ENCODE assay signal across 9 cellular contexts in the genomic region with DNA sequence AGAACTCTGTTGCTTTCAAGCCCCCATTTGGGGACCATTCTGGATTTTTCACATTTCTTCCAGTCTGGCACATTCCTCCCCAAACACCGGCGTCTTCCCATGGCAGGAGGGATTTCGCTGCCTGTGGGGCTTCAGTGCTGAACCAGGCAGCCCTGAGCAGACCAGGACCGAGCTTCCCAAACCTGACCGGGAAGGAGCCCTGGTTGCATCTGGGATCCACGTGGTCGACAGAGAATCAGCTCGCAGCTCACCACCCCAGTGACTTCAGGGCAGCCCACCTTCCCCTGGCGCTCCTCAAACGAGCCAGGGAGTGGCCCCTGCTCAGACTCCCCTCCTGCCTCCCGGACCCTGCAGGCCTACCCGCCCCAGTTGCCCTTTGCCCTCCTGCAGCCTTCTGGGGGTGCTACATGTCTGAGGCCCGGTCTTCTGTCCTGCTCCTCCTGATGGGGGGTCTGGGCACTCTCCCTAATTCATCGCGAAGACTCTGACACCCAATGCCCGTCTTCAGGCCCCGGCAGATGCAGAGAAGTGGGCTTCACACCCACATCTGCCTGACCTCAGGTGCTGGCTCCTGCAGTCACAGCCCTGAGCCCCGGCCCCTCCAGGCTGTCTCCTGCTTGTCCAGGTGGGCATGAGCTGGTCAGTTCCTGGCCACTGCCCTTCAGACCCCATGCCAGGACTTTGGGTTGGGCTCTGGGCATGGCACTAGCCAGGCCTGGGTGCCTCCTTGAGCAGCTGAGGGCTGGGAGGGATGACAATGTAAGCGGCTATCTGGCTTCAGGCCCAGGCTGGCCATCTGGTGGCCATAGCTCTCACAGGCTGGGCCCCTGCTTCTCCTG. TPM values are rescaled to one million over a fixed set of nuclear protein-coding genes. Genes with fewer than 3 reads are reported as not detected.
DNase-seq lines count a peak whose midpoint lies in the region; ATAC-seq, FAIRE-seq and TF ChIP-seq lines count a peak whose summit lies in the region.
"Had no signal": no experiment of that assay in that cellular context is flagged by ENCODE, and none has a peak within 500 bp of the region (broad histone marks: within the 10 kb centered on the region; RNA-seq: fewer than 3 reads in every experiment).

No MANE protein-coding gene starts in this region.

- DNase-seq in HCT116 (ENCODE audit: low read depth, low spot score) (no peak), K562 (ENCODE audit: extremely low read depth in 1 of 4, low spot score in 3 of 4) (no peak), mesendoderm (peak; percentile 52), HPDE6-E6E7 (ENCODE audit: extremely low spot score) (no peak), NOMO-1 (lab: John Stamatoyannopoulos, UW; ENCODE audit: unreplicated experiment in 2 of 2) (no peak)

- H3K79me1 ChIP-seq in mesendoderm (ENCODE audit: low read length), result no peaks in the 10 kb centered on the region

- ATAC-seq in HCT116, result no peak
- ATAC-seq in K562, result no peak
- ATAC-seq in HG02938 (IDR thresholded peaks at IDR 0.05; ENCODE audit: unreplicated experiment), result no peak
- no peak for ATAC-seq in HG02870 (IDR thresholded peaks at IDR 0.05; ENCODE audit: unreplicated experiment)

- peak overlapping the region; percentile 98 for H3K4me2 ChIP-seq in HCT116 (ENCODE audit: low read length)
- H3K4me2 ChIP-seq in K562 (ENCODE audit: insufficient read depth, low read length), result peak overlapping the region; percentile 76; the same call in 1 of the 2 replicates
- H3K4me2 ChIP-seq in mesendoderm (ENCODE audit: low read length), result peak overlapping the region; percentile 80

- CTCF ChIA-PET in HCT116 (lab: Charles Lee) (no interaction called here), K562 (lab: Yijun Ruan, JAX; ENCODE audit: low intra/inter-chr PET ratio) (no interaction called here)

- TF ChIP-seq CTCF in HCT116 (IDR thresholded peaks at IDR 0.05 in 2 of 3, conservative IDR thresholded peaks at IDR 0.05 in 1 of 3; ENCODE audit: borderline replicate concordance in 1 of 3, insufficient read depth in 1 of 3, low read depth in 2 of 3, low read length in 2 of 3) (no peak), K562 (IDR thresholded peaks at IDR 0.05 in 2 of 3, conservative IDR thresholded peaks at IDR 0.05 in 1 of 3; ENCODE audit: insufficient read depth in 2 of 3, low read depth in 1 of 3, low read length in 3 of 3) (0 out of 6 replicates have a peak, but pooled peaks of 1 of the 3 experiments have one; percentile 2)

- H2BK15ac ChIP-seq in mesendoderm (replicated peaks; ENCODE audit: low read depth), result no peak overlapping the region

- H3K56ac ChIP-seq in mesendoderm (ENCODE audit: low read length), result peak overlapping the region; percentile 72

- BruUV-seq in HCT116 (replicated peaks; lab: Mats Ljungman, UMichigan), result no TSS peak
- no TSS peak for BruUV-seq in K562 (replicated peaks; lab: Mats Ljungman, UMichigan)

- TF ChIP-seq RAD21 in HCT116 (IDR thresholded peaks at IDR 0.05; ENCODE audit: low read depth), result no peak
- no peak for TF ChIP-seq RAD21 in K562 (CRISPR knock-in tag; conservative IDR thresholded peaks at IDR 0.05 in 1 of 2, IDR thresholded peaks at IDR 0.05 in 1 of 2)

- no peaks in the 10 kb centered on the region for H3K36me3 ChIP-seq in ACC112 (ENCODE audit: insufficient read depth, low read length)
- H3K36me3 ChIP-seq in HCT116 (ENCODE audit: control insufficient read depth in 1 of 2, insufficient read depth in 2 of 2, low read length in 2 of 2), result no peaks in the 10 kb centered on the region
- no peaks in the 10 kb centered on the region for H3K36me3 ChIP-seq in K562 (ENCODE audit: control insufficient read depth, insufficient read depth, low read length)
- no peaks in the 10 kb centered on the region for H3K36me3 ChIP-seq in mesendoderm (ENCODE audit: control insufficient read depth, insufficient read depth, low read length)

- H2BK5ac ChIP-seq in mesendoderm (ENCODE audit: low read length), result no peak overlapping the region

- FAIRE-seq in K562 (lab: Jason Lieb, UNC), result no peak

- H3K9me3 ChIP-seq in HCT116 (ENCODE audit: control insufficient read depth in 1 of 2, insufficient read depth in 1 of 2, low read depth in 1 of 2, low read length in 2 of 2), result no peaks in the 10 kb centered on the region
- no peaks in the 10 kb centered on the region for H3K9me3 ChIP-seq in K562 (replicated peaks; ENCODE audit: control insufficient read depth, insufficient read depth, low read depth, low read length)

- intact Hi-C loops in HCT116 (cut with micrococcal nuclease), result loop anchor here (5.0 kb wide), 1 partner anchor 158 kb away; a partner anchor contains a TSS
- intact Hi-C loops in K562 (cut with micrococcal nuclease), result no loop called here

- H3K9me2 ChIP-seq in HCT116 (ENCODE audit: insufficient read depth), result no peaks in the 10 kb centered on the region

- in situ Hi-C loops in K562 (cut with MboI), result no loop called here

- no peak overlapping the region for H2AFZ ChIP-seq in ACC112 (ENCODE audit: low read length, unreplicated experiment)
- no peak overlapping the region for H2AFZ ChIP-seq in HCT116 (ENCODE audit: low read depth, low read length, poor library complexity, severe bottlenecking)
- peak overlapping the region; percentile 77 for H2AFZ ChIP-seq in K562 (ENCODE audit: low read depth, low read length)

- H3K4me3 ChIP-seq in ACC112 (ENCODE audit: low read depth, low read length), result peak overlapping the region; percentile 71; the same call in 1 of the 2 replicates
- H3K4me3 ChIP-seq in HCT116 (replicated peaks in 1 of 2; ENCODE audit: low read depth in 1 of 2, low read length in 2 of 2), result peak overlapping the region; percentile 66 to 79
- H3K4me3 ChIP-seq in K562, result peak overlapping the region; percentile 43; the same call in 1 of the 2 replicates
- no peak overlapping the region for H3K4me3 ChIP-seq in mesendoderm (ENCODE audit: low read length)

- H3K27ac ChIP-seq in ACC112 (ENCODE audit: low read depth, low read length) (no peak overlapping the region), HCT116 (ENCODE audit: low read depth, low read length) (no peak overlapping the region; the same call in 1 of the 2 replicates), K562 (ENCODE audit: extremely low read depth, low read depth, low read length) (no peak overlapping the region), mesendoderm (ENCODE audit: low read depth, low read length) (no peak overlapping the region)

- H4K8ac ChIP-seq in mesendoderm (ENCODE audit: low read depth, low read length), result no peak overlapping the region

- no peak overlapping the region for H2AK5ac ChIP-seq in mesendoderm (ENCODE audit: low read length)

- peaks cover 10% of the 10 kb centered on the region for H3K4me1 ChIP-seq in ACC112 (ENCODE audit: control insufficient read depth, insufficient read depth, low read length, unreplicated experiment)
- peaks cover 9 to 25% of the 10 kb centered on the region in 2 experiments for H3K4me1 ChIP-seq in HCT116 (ENCODE audit: control insufficient read depth in 1 of 2, insufficient read depth in 2 of 2, low read length in 2 of 2)
- peaks cover 5 to 52% of the 10 kb centered on the region in 2 experiments; a peak in 3 of 5 replicates for H3K4me1 ChIP-seq in K562 (replicated peaks in 1 of 2; ENCODE audit: control insufficient read depth in 2 of 2, insufficient read depth in 2 of 2, low read length in 2 of 2)
- no peaks in the 10 kb centered on the region for H3K4me1 ChIP-seq in mesendoderm (ENCODE audit: control insufficient read depth, low read depth, low read length)

- POLR2A ChIA-PET in HCT116 (lab: Charles Lee), result no interaction called here
- POLR2A ChIA-PET in K562 (lab: Yijun Ruan, JAX), result interaction anchor here (0.6 to 0.7 kb wide), 2 partner anchors 45 to 59 kb away, joined by 3 read pairs; no protein-coding TSS in a partner anchor

- no peak for TF ChIP-seq POLR2A in HCT116 (IDR thresholded peaks at IDR 0.05; ENCODE audit: borderline replicate concordance, extremely low read depth, insufficient read depth, insufficient read length)
- TF ChIP-seq POLR2A in K562 (conservative IDR thresholded peaks at IDR 0.05), result no peak

- RAD21 ChIA-PET in HCT116 (lab: Charles Lee; ENCODE audit: low non-redundant PET in 1 of 2, low total read pairs in 2 of 2, uncharacterized antibody in 2 of 2, unreplicated experiment in 2 of 2), result no interaction called here

- H3K79me2 ChIP-seq in ACC112 (ENCODE audit: control insufficient read depth, insufficient read depth, low read length, unreplicated experiment) (no peaks in the 10 kb centered on the region), HCT116 (ENCODE audit: insufficient read depth, low read length) (no peaks in the 10 kb centered on the region), K562 (ENCODE audit: control insufficient read depth, insufficient read depth, low read length) (no peaks in the 10 kb centered on the region), mesendoderm (ENCODE audit: control insufficient read depth, insufficient read depth, low read length) (no peaks in the 10 kb centered on the region)

- peak overlapping the region; percentile 20 for H3K23ac ChIP-seq in mesendoderm (ENCODE audit: low read length)

- peak overlapping the region; percentile 73 for H3K9ac ChIP-seq in HCT116 (ENCODE audit: low read length)
- H3K9ac ChIP-seq in K562 (ENCODE audit: insufficient read depth in 1 of 2, low read depth in 2 of 2, low read length in 2 of 2), result peak overlapping the region in 1 of 2 experiments; percentile 80; a peak in 2 of 4 replicates
- peak overlapping the region; percentile 33 for H3K9ac ChIP-seq in mesendoderm (ENCODE audit: low read length)

- H2BK120ac ChIP-seq in mesendoderm (ENCODE audit: low read depth, low read length), result no peak overlapping the region

- WGBS in K562 (ENCODE audit: insufficient coverage, low coverage, missing lambda C conversion rate), result 45% methylated on average over 19 of the region's 19 CpGs
- WGBS in mesendoderm (ENCODE audit: extremely low coverage, insufficient coverage, low lambda C conversion rate), result no CpG with 5 or more reads among the region's 19 CpGs

- H4K20me1 ChIP-seq in HCT116 (ENCODE audit: insufficient read depth) (no peaks in the 10 kb centered on the region), K562 (replicated peaks; ENCODE audit: control insufficient read depth, insufficient read depth, low read length) (peaks cover 4% of the 10 kb centered on the region)

- TF ChIP-seq EP300 in K562 (IDR thresholded peaks at IDR 0.05; ENCODE audit: low read length), result no peak

- H4K5ac ChIP-seq in mesendoderm (ENCODE audit: low read length), result no peak overlapping the region

- no peak overlapping the region for H3K18ac ChIP-seq in mesendoderm (ENCODE audit: low read length)

- no peak overlapping the region for H3K4ac ChIP-seq in mesendoderm (ENCODE audit: low read depth, low read length)

- no peaks in the 10 kb centered on the region for H3K9me1 ChIP-seq in K562 (ENCODE audit: control insufficient read depth, insufficient read depth, low read length)

- H3K27me3 ChIP-seq in ACC112 (ENCODE audit: insufficient read depth, low read length), result peaks cover 21% of the 10 kb centered on the region
- H3K27me3 ChIP-seq in HCT116 (ENCODE audit: insufficient read depth, low read length), result no peaks in the 10 kb centered on the region
- H3K27me3 ChIP-seq in K562 (ENCODE audit: control insufficient read depth in 2 of 2, insufficient read depth in 2 of 2, low read length in 2 of 2), result peaks cover 2 to 13% of the 10 kb centered on the region in 2 experiments; a peak in 3 of 5 replicates
- H3K27me3 ChIP-seq in mesendoderm (ENCODE audit: insufficient read depth, low read length, poor library complexity), result no peaks in the 10 kb centered on the region

RNA-seq across cellular contexts. Expression of a gene that starts 26.2 kb away (rescaled TPM):
- total RNA-seq in HCT116 (2021; ENCODE audit: unreplicated experiment) (not detected), K562 (2014; rRNA removed) (not detected in 2 replicates), K562 (2014; rRNA removed; fragmentation: Illumina TruSeq; extraction: Trizol) (not detected in 2 replicates), K562 (2015; rRNA removed; fragmentation: Illumina TruSeq; extraction: Trizol) (0.14 TPM in 1 of 2 replicates, not detected in the other), K562 (2021) (not detected in 2 replicates)
- polyA plus RNA-seq in HCT116 (2012), result not detected in 2 replicates
- total RNA-seq in K562 (2011; cell fraction: chromatin; rRNA removed; ENCODE audit: low replicate concordance), result 0.23 TPM in 1 of 2 replicates, not detected in the other
- total RNA-seq in K562 (2011; cell fraction: nucleolus; rRNA removed), result 0.33 TPM in 1 of 2 replicates, not detected in the other
- 0.44 TPM in 1 of 2 replicates, not detected in the other for total RNA-seq in K562 (2011; cell fraction: nucleoplasm; rRNA removed)
- polyA plus RNA-seq in K562 (2011; rRNA removed) (0.15 TPM in 1 of 2 replicates, not detected in the other), K562 (2014; fragmentation: Illumina TruSeq; extraction: Trizol) (0.09 TPM in 1 of 2 replicates, not detected in the other), K562 (2014; fragmentation: Nextera tagmentation; extraction: Ambion mirVana) (not detected), K562 (2014; rRNA removed) (not detected in 2 replicates)
- 0.10 and 0.25 TPM in 2 replicates for polyA plus RNA-seq in K562 (2011; cell fraction: cytosol; rRNA removed)
- polyA plus RNA-seq in K562 (2011; cell fraction: nucleus; rRNA removed), result 0.13 and 0.17 TPM in 2 replicates
- polyA plus RNA-seq in K562 (2012), result 0.05 and 0.72 TPM in 2 replicates
- polyA minus RNA-seq in K562 (2011; rRNA and poly(A)+ RNA removed), result 0.21 TPM in 1 of 2 replicates, not detected in the other
- polyA minus RNA-seq in K562 (2011; cell fraction: cytosol; rRNA and poly(A)+ RNA removed), result not detected in 2 replicates
- not detected in 2 replicates for polyA minus RNA-seq in K562 (2011; cell fraction: nucleus; rRNA and poly(A)+ RNA removed)
- polyA plus RNA-seq in mesendoderm (2013, experiment 1 of 2), result not detected
- polyA plus RNA-seq in mesendoderm (2013, experiment 2 of 2), result not detected
- total RNA-seq: subcutaneous adipose tissue had no signal

RNA-seq across cellular contexts. Expression of a gene that starts 54.0 kb away (rescaled TPM):
- total RNA-seq in HCT116 (2021; ENCODE audit: unreplicated experiment) (37.9 TPM), K562 (2014; rRNA removed) (40.9 and 49.6 TPM in 2 replicates), K562 (2014; rRNA removed; fragmentation: Illumina TruSeq; extraction: Trizol) (30.7 and 32.7 TPM in 2 replicates), K562 (2015; rRNA removed; fragmentation: Illumina TruSeq; extraction: Trizol) (32.5 and 33.2 TPM in 2 replicates), K562 (2021) (37.3 and 41.3 TPM in 2 replicates)
- 30.3 and 31.9 TPM in 2 replicates for polyA plus RNA-seq in HCT116 (2012)
- 76.1 and 128 TPM in 2 replicates for total RNA-seq in K562 (2011; cell fraction: chromatin; rRNA removed; ENCODE audit: low replicate concordance)
- 57.5 and 65.0 TPM in 2 replicates for total RNA-seq in K562 (2011; cell fraction: nucleolus; rRNA removed)
- total RNA-seq in K562 (2011; cell fraction: nucleoplasm; rRNA removed), result 47.6 and 53.5 TPM in 2 replicates
- polyA plus RNA-seq in K562 (2011; rRNA removed) (32.1 and 36.8 TPM in 2 replicates), K562 (2014; fragmentation: Illumina TruSeq; extraction: Trizol) (32.6 and 36.8 TPM in 2 replicates), K562 (2014; fragmentation: Nextera tagmentation; extraction: Ambion mirVana) (1 to 10 TPM; 2.5 to 4.4 TPM), K562 (2014; rRNA removed) (24.9 and 33.0 TPM in 2 replicates)
- polyA plus RNA-seq in K562 (2011; cell fraction: cytosol; rRNA removed), result 38.5 and 42.9 TPM in 2 replicates
- polyA plus RNA-seq in K562 (2011; cell fraction: nucleus; rRNA removed), result 32.8 and 52.6 TPM in 2 replicates
- polyA plus RNA-seq in K562 (2012), result 28.7 and 32.4 TPM in 2 replicates
- polyA minus RNA-seq in K562 (2011; rRNA and poly(A)+ RNA removed), result 33.3 and 35.8 TPM in 2 replicates
- 21.2 TPM in 2 replicates for polyA minus RNA-seq in K562 (2011; cell fraction: cytosol; rRNA and poly(A)+ RNA removed)
- polyA minus RNA-seq in K562 (2011; cell fraction: nucleus; rRNA and poly(A)+ RNA removed), result 38.6 and 53.3 TPM in 2 replicates
- polyA plus RNA-seq in mesendoderm (2013, experiment 1 of 2), result 20.3 TPM
- polyA plus RNA-seq in mesendoderm (2013, experiment 2 of 2), result 20.4 TPM

RNA-seq across cellular contexts. Expression of a gene that starts 54.2 kb away (rescaled TPM):
- total RNA-seq in HCT116 (2021; ENCODE audit: unreplicated experiment) (14.3 TPM), K562 (2014; rRNA removed) (39.6 and 52.8 TPM in 2 replicates), K562 (2014; rRNA removed; fragmentation: Illumina TruSeq; extraction: Trizol) (19.5 and 20.3 TPM in 2 replicates), K562 (2015; rRNA removed; fragmentation: Illumina TruSeq; extraction: Trizol) (30.3 and 33.9 TPM in 2 replicates), K562 (2021) (41.7 and 42.6 TPM in 2 replicates)
- polyA plus RNA-seq in HCT116 (2012), result 10.8 and 11.1 TPM in 2 replicates
- 49.8 and 198 TPM in 2 replicates for total RNA-seq in K562 (2011; cell fraction: chromatin; rRNA removed; ENCODE audit: low replicate concordance)
- 191 and 200 TPM in 2 replicates for total RNA-seq in K562 (2011; cell fraction: nucleolus; rRNA removed)
- 67.6 and 91.5 TPM in 2 replicates for total RNA-seq in K562 (2011; cell fraction: nucleoplasm; rRNA removed)
- polyA plus RNA-seq in K562 (2011; rRNA removed) (23.4 and 29.2 TPM in 2 replicates), K562 (2014; fragmentation: Illumina TruSeq; extraction: Trizol) (22.0 and 26.6 TPM in 2 replicates), K562 (2014; fragmentation: Nextera tagmentation; extraction: Ambion mirVana) (1 to 10 TPM; 1.4 to 3.0 TPM), K562 (2014; rRNA removed) (31.7 and 34.7 TPM in 2 replicates)
- 30.5 and 75.3 TPM in 2 replicates for polyA plus RNA-seq in K562 (2011; cell fraction: cytosol; rRNA removed)
- polyA plus RNA-seq in K562 (2011; cell fraction: nucleus; rRNA removed), result 80.7 and 138 TPM in 2 replicates
- polyA plus RNA-seq in K562 (2012), result 22.6 and 23.5 TPM in 2 replicates
- polyA minus RNA-seq in K562 (2011; rRNA and poly(A)+ RNA removed), result 26.8 and 39.5 TPM in 2 replicates
- polyA minus RNA-seq in K562 (2011; cell fraction: cytosol; rRNA and poly(A)+ RNA removed), result 16.2 and 28.8 TPM in 2 replicates
- 148 and 159 TPM in 2 replicates for polyA minus RNA-seq in K562 (2011; cell fraction: nucleus; rRNA and poly(A)+ RNA removed)
- polyA plus RNA-seq in mesendoderm (2013, experiment 1 of 2), result 10.8 TPM
- 10.8 TPM for polyA plus RNA-seq in mesendoderm (2013, experiment 2 of 2)
